28 cellular contexts compared by ENCODE assay signal in genomic region chr2:200538139-200538538, GRCh38. TPM values are rescaled to one million over a fixed set of nuclear protein-coding genes. Genes with fewer than 3 reads are reported as not detected.
"Had no signal": no experiment of that assay in that cellular context is flagged by ENCODE, and none has a peak within 500 bp of the region (broad histone marks: within the 10 kb centered on the region; RNA-seq: fewer than 3 reads in every experiment).

No MANE protein-coding gene starts in this region.

- FAIRE-seq: colon, keratinocyte had no signal

- H3K27me3 Mint-ChIP-seq: memory B cell; naive B cell; natural killer cell treated with Interleukin-12 subunit alpha and Interleukin-12 subunit beta and Interleukin-15 and Interleukin-18, amount 100 ng/mL, for 72 hours; type B pancreatic cell had no signal

- H3K27ac Mint-ChIP-seq: memory B cell; mesothelial cell of epicardium; naive B cell; natural killer cell treated with Interleukin-12 subunit alpha and Interleukin-12 subunit beta and Interleukin-15 and Interleukin-18, amount 100 ng/mL, for 72 hours; type B pancreatic cell had no signal

- H3K4me3 Mint-ChIP-seq: memory B cell; mesothelial cell of epicardium; naive B cell; natural killer cell treated with Interleukin-12 subunit alpha and Interleukin-12 subunit beta and Interleukin-15 and Interleukin-18, amount 100 ng/mL, for 72 hours; neural crest cell; type B pancreatic cell had no signal

- ATAC-seq: gastrocnemius medialis; left ventricle myocardium superior; lower lobe of right lung; mucosa of descending colon; natural killer cell treated with Interleukin-12 subunit alpha and Interleukin-12 subunit beta and Interleukin-15 and Interleukin-18, amount 100 ng/mL, for 72 hours; sciatic nerve had no signal

- H3K27me3 ChIP-seq: dorsolateral prefrontal cortex, gastrocnemius medialis, neutrophil, right atrium auricular region, testis, tibial artery had no signal

- H3K4me1 Mint-ChIP-seq: memory B cell, naive B cell, neural crest cell had no signal

- DNase-seq: dorsolateral prefrontal cortex; effector CD4-positive, alpha-beta T cell; gastrocnemius medialis; head of caudate nucleus; left ventricle myocardium superior; lower lobe of right lung; mucosa of descending colon; naive B cell; stimulated activated CD4-positive, alpha-beta T cell treated with anti-CD3 and anti-CD28 coated beads, Interleukin-12 subunit alpha, Interleukin-12 subunit beta, amount 100 ng/mL, for 4 hours; stimulated activated CD4-positive, alpha-beta T cell treated with anti-CD3 and anti-CD28 coated beads, Interleukin-1b, Interleukin-23, amount 100 ng/mL, for 48 hours; stimulated activated CD4-positive, alpha-beta T cell treated with anti-CD3 and anti-CD28 coated beads, Interleukin-4, amount 100 ng/mL, for 1 hour; stimulated activated CD8-positive, alpha-beta memory T cell treated with anti-CD3 and anti-CD28 coated beads, Interleukin-4, amount 100 ng/mL, for 48 hours; stimulated activated naive CD4-positive, alpha-beta T cell; substantia nigra; testis; tibial artery had no signal

- H3K9me3 Mint-ChIP-seq: memory B cell; natural killer cell treated with Interleukin-12 subunit alpha and Interleukin-12 subunit beta and Interleukin-15 and Interleukin-18, amount 100 ng/mL, for 72 hours; neural crest cell; type B pancreatic cell had no signal

- H3K4me2 ChIP-seq: smooth muscle cell had no signal

- H3K27ac ChIP-seq: dorsolateral prefrontal cortex, gastrocnemius medialis, lower lobe of right lung, neutrophil, prostate gland, right atrium auricular region, testis, tibial artery had no signal

- H3K4me1 ChIP-seq: gastrocnemius medialis, lower lobe of right lung, prostate gland, right atrium auricular region, testis, tibial artery had no signal

- H3K4me3 ChIP-seq: dorsolateral prefrontal cortex, gastrocnemius medialis, lower lobe of right lung, mucosa of descending colon, prostate gland, right atrium auricular region, smooth muscle cell, testis, tibial artery had no signal

- H3K9me3 ChIP-seq: gastrocnemius medialis, lower lobe of right lung, mucosa of descending colon, neutrophil, prostate gland, right atrium auricular region, testis, tibial artery had no signal

- H3K36me3 ChIP-seq: gastrocnemius medialis, prostate gland, right atrium auricular region, tibial artery had no signal

RNA-seq across cellular contexts. Expression of gene AOX1, which starts 47.7 kb away (rescaled TPM):
- polyA plus RNA-seq: smooth muscle cell had no signal
